ENCODE assay signal across 26 cellular contexts in the genomic region with DNA sequence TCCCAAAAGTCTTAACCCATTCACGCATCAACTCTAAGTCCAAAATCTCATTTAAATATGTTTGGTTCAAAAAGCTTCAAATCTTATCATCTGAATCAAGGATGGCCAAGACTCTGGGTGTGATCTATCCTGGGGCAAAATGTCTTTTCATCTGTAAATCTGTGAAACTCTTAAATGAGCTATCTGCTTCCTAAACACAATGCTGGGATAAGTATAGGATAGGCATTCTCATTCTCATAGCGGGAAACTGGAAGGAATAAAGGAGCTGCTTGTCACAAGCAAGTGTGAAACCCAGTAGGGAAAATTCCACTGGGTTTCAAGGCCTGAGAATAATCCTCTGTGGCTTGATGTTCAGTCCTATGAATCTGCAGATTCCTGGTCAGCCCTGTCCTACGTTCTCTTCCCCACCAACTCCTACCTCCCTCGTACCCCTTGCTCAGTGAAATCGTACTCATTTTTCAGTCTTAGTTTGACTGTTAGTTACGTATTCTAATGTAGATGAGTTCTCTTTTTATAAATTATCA.
"Had no signal": no experiment of that assay in that cellular context is flagged by ENCODE, and none has a peak within 500 bp of the region (broad histone marks: within the 10 kb centered on the region; RNA-seq: fewer than 3 reads in every experiment).

No MANE protein-coding gene starts in this region.

- H3K4me1 Mint-ChIP-seq: naive thymus-derived CD4-positive, alpha-beta T cell; stimulated activated naive B cell treated with anti-CD40 and anti-IgM and Interleukin-4, amounts not matched to agents 10 μg/mL and 1 μg/mL and 100 μg/mL, for 72 hours had no signal

- H3K79me2 ChIP-seq: hepatocyte had no signal

- H3K27ac Mint-ChIP-seq: dendritic cell treated with granulocyte-macrophage colony-stimulating factor and Interleukin-4, amounts not matched to agents 40 ng/mL and 50 ng/mL, for 4 days; naive thymus-derived CD4-positive, alpha-beta T cell; nephron; progenitor cell of endocrine pancreas; stimulated activated naive B cell treated with anti-CD40 and anti-IgM and Interleukin-4, amounts not matched to agents 10 μg/mL and 1 μg/mL and 100 μg/mL, for 72 hours; stimulated activated naive CD8-positive, alpha-beta T cell treated with anti-CD3 and anti-CD28 coated beads, Interleukin-15, Interleukin-2, amounts not matched to agents 100 ng/mL and 50 ng/mL, for 24 hours had no signal

- ATAC-seq: foreskin keratinocyte; gastroesophageal sphincter; heart left ventricle; left cardiac atrium; left lung; naive thymus-derived CD4-positive, alpha-beta T cell; pancreas; right lobe of liver; stimulated activated naive B cell treated with anti-CD40 and anti-IgM and Interleukin-4, amounts not matched to agents 10 μg/mL and 1 μg/mL and 100 μg/mL, for 72 hours had no signal

- H3K27me3 ChIP-seq: colonic mucosa, esophagus muscularis mucosa, foreskin keratinocyte, gastroesophageal sphincter, heart left ventricle, hepatocyte, left lung, pancreas, right lobe of liver, tibial nerve, upper lobe of left lung had no signal

- H3K4me1 ChIP-seq: colonic mucosa, esophagus muscularis mucosa, foreskin keratinocyte, gastroesophageal sphincter, heart left ventricle, left lung, right lobe of liver, tibial nerve, upper lobe of left lung had no signal

- H3K4me2 ChIP-seq: hepatocyte had no signal

- DNase-seq: colonic mucosa; effector CD8-positive, alpha-beta T cell; foreskin keratinocyte; heart left ventricle; kidney; left cardiac atrium; left lung; mesenchymal stem cell; midbrain; naive thymus-derived CD4-positive, alpha-beta T cell; pancreas; right lobe of liver; small intestine; stimulated activated CD4-positive, alpha-beta T cell treated with anti-CD3 and anti-CD28 coated beads, Interleukin-15, amount 100 ng/mL, for 24 hours; stimulated activated CD4-positive, alpha-beta T cell treated with anti-CD3 and anti-CD28 coated beads, Interleukin-2, amount 100 ng/mL, for 48 hours; stimulated activated naive B cell treated with anti-CD40 and anti-IgM and Interleukin-4, amounts not matched to agents 10 μg/mL and 1 μg/mL and 100 μg/mL, for 72 hours; upper lobe of left lung had no signal

- H2AFZ ChIP-seq: hepatocyte had no signal

- H3K4me3 ChIP-seq: colonic mucosa, esophagus muscularis mucosa, gastroesophageal sphincter, heart left ventricle, hepatocyte, left lung, pancreas, right lobe of liver, thoracic aorta, tibial nerve, upper lobe of left lung had no signal

- H3K9me3 ChIP-seq: colonic mucosa, esophagus muscularis mucosa, gastroesophageal sphincter, heart left ventricle, pancreas, right lobe of liver, thoracic aorta, tibial nerve, upper lobe of left lung had no signal

- H3K27ac ChIP-seq: colonic mucosa, esophagus muscularis mucosa, foreskin keratinocyte, gastroesophageal sphincter, heart left ventricle, hepatocyte, left lung, pancreas, right lobe of liver, thoracic aorta, tibial nerve, upper lobe of left lung had no signal

- H3K36me3 ChIP-seq: colonic mucosa, esophagus muscularis mucosa, gastroesophageal sphincter, heart left ventricle, left lung, pancreas, right lobe of liver, thoracic aorta, tibial nerve, upper lobe of left lung had no signal

- H3K36me3 Mint-ChIP-seq: naive thymus-derived CD4-positive, alpha-beta T cell; stimulated activated naive B cell treated with anti-CD40 and anti-IgM and Interleukin-4, amounts not matched to agents 10 μg/mL and 1 μg/mL and 100 μg/mL, for 72 hours had no signal

- H3K4me3 Mint-ChIP-seq: dendritic cell treated with granulocyte-macrophage colony-stimulating factor and Interleukin-4, amounts not matched to agents 40 ng/mL and 50 ng/mL, for 4 days; naive thymus-derived CD4-positive, alpha-beta T cell; nephron; stimulated activated naive B cell treated with anti-CD40 and anti-IgM and Interleukin-4, amounts not matched to agents 10 μg/mL and 1 μg/mL and 100 μg/mL, for 72 hours; stimulated activated naive CD8-positive, alpha-beta T cell treated with anti-CD3 and anti-CD28 coated beads, Interleukin-15, Interleukin-2, amounts not matched to agents 100 ng/mL and 50 ng/mL, for 24 hours had no signal

- H3K27me3 Mint-ChIP-seq: dendritic cell treated with granulocyte-macrophage colony-stimulating factor and Interleukin-4, amounts not matched to agents 40 ng/mL and 50 ng/mL, for 4 days; naive thymus-derived CD4-positive, alpha-beta T cell; progenitor cell of endocrine pancreas; stimulated activated naive B cell treated with anti-CD40 and anti-IgM and Interleukin-4, amounts not matched to agents 10 μg/mL and 1 μg/mL and 100 μg/mL, for 72 hours; stimulated activated naive CD8-positive, alpha-beta T cell treated with anti-CD3 and anti-CD28 coated beads, Interleukin-15, Interleukin-2, amounts not matched to agents 100 ng/mL and 50 ng/mL, for 24 hours had no signal

- H3K9me3 Mint-ChIP-seq: nephron; stimulated activated naive B cell treated with anti-CD40 and anti-IgM and Interleukin-4, amounts not matched to agents 10 μg/mL and 1 μg/mL and 100 μg/mL, for 72 hours had no signal
